ENCODE assay signal across 8 cellular contexts in genomic region chr3:30649572-30650310, GRCh38. TPM values are rescaled to one million over a fixed set of nuclear protein-coding genes. Genes with fewer than 3 reads are reported as not detected.
A peak's percentile ranks its signal among the peaks of the same experiment; 100 is the strongest.
DNase-seq lines count a peak whose midpoint lies in the region; ATAC-seq and TF ChIP-seq lines count a peak whose summit lies in the region.

No MANE protein-coding gene starts in this region.

- H3K36me3 ChIP-seq in gastrocnemius medialis (peaks cover 0 to 34% of the 10 kb centered on the region in 2 donors), thyroid gland (peaks cover 29 to 32% of the 10 kb centered on the region in 2 donors)

- H3K27me3 ChIP-seq in gastrocnemius medialis (no peaks in the 10 kb centered on the region), thyroid gland (no peaks in the 10 kb centered on the region)

- no peak for TF ChIP-seq CTCF in mesothelial cell of epicardium (IDR thresholded peaks at IDR 0.05; ENCODE audit: unreplicated experiment)
- TF ChIP-seq CTCF in gastrocnemius medialis (IDR thresholded peaks at IDR 0.05 in 4 of 5, conservative IDR thresholded peaks at IDR 0.05 in 1 of 5): no peak
- TF ChIP-seq CTCF in thyroid gland (IDR thresholded peaks at IDR 0.05): no peak

- CTCF ChIA-PET in activated CD4-positive, alpha-beta memory T cell treated with anti-CD3 and anti-CD28 coated beads, Interleukin-2, amount 10 ng/mL, durations not matched to agents 7 days and 5 days (lab: Charles Lee): interaction anchor here (1.3 kb wide), 1 partner anchor 14 kb away, joined by 3 read pairs; no protein-coding TSS in a partner anchor

- in situ Hi-C loops in gastrocnemius medialis (cut with MboI; ENCODE audit: low sequenced_read_pairs in 4 of 4): no loop called here

- intact Hi-C loops in gastrocnemius medialis (cut with DNase I; ENCODE audit: low total_unique reads): no loop called here
- intact Hi-C loops in thyroid gland (cut with DNase I): no loop called here

- POLR2A ChIA-PET in activated CD4-positive, alpha-beta memory T cell treated with anti-CD3 and anti-CD28 coated beads, Interleukin-2, amount 10 ng/mL, durations not matched to agents 7 days and 5 days (lab: Charles Lee): interaction anchor here (1.2 to 15.5 kb wide), 2 partner anchors 12 to 15 kb away, joined by 4 to 303 read pairs; no protein-coding TSS in a partner anchor

- no peak for TF ChIP-seq POLR2A in gastrocnemius medialis (IDR thresholded peaks at IDR 0.05)
- TF ChIP-seq POLR2A in thyroid gland (IDR thresholded peaks at IDR 0.05): no peak

- peak overlapping the region; percentile 41 for H3K27ac Mint-ChIP-seq in T-helper 2 cell treated with Interferon-gamma antibody and Interleukin-4, amounts not matched to agents 5 μg/mL and 100 μg/mL, for 36 hours
- peak overlapping the region; percentile 23 for H3K27ac Mint-ChIP-seq in activated CD4-positive, alpha-beta memory T cell treated with anti-CD3 and anti-CD28 coated beads, Interleukin-2, amount 10 ng/mL, durations not matched to agents 7 days and 5 days
- H3K27ac Mint-ChIP-seq in mesothelial cell of epicardium: peak overlapping the region; percentile 65

- no peak overlapping the region for H3K4me3 ChIP-seq in gastrocnemius medialis
- H3K4me3 ChIP-seq in thyroid gland (replicated peaks in 1 of 3): no peak overlapping the region

- peak; percentile 66 for ATAC-seq in HG03066 (IDR thresholded peaks at IDR 0.05; ENCODE audit: low read depth, unreplicated experiment)
- no peak for ATAC-seq in gastrocnemius medialis

- peaks cover 77% of the 10 kb centered on the region for H3K4me1 Mint-ChIP-seq in T-helper 2 cell treated with Interferon-gamma antibody and Interleukin-4, amounts not matched to agents 5 μg/mL and 100 μg/mL, for 36 hours (ENCODE audit: low read depth)
- H3K4me1 Mint-ChIP-seq in activated CD4-positive, alpha-beta memory T cell treated with anti-CD3 and anti-CD28 coated beads, Interleukin-2, amount 10 ng/mL, durations not matched to agents 7 days and 5 days: peaks cover 92% of the 10 kb centered on the region
- H3K4me1 Mint-ChIP-seq in mesothelial cell of epicardium: peaks cover 2% of the 10 kb centered on the region

- DNase-seq in T-helper 2 cell treated with Interferon-gamma antibody and Interleukin-4, amounts not matched to agents 5 μg/mL and 100 μg/mL, for 36 hours (ENCODE audit: low spot score): no peak
- DNase-seq in T-helper 2 cell (no peak), mesothelial cell of epicardium (ENCODE audit: low spot score in 2 of 2, unreplicated experiment in 2 of 2) (no peak), SW 1271 (lab: John Stamatoyannopoulos, UW) (no peak), gastrocnemius medialis (no peak), thyroid gland (no peak)
- no peak for DNase-seq in activated CD4-positive, alpha-beta memory T cell treated with anti-CD3 and anti-CD28 coated beads, Interleukin-2, amount 10 ng/mL, durations not matched to agents 7 days and 5 days

- H3K4me1 ChIP-seq in gastrocnemius medialis: no peaks in the 10 kb centered on the region
- peaks cover 3 to 6% of the 10 kb centered on the region in 2 donors for H3K4me1 ChIP-seq in thyroid gland

- H3K27ac ChIP-seq in gastrocnemius medialis (no peak overlapping the region), thyroid gland (no peak overlapping the region)

- no peaks in the 10 kb centered on the region for H3K9me3 Mint-ChIP-seq in T-helper 2 cell treated with Interferon-gamma antibody and Interleukin-4, amounts not matched to agents 5 μg/mL and 100 μg/mL, for 36 hours
- H3K9me3 Mint-ChIP-seq in activated CD4-positive, alpha-beta memory T cell treated with anti-CD3 and anti-CD28 coated beads, Interleukin-2, amount 10 ng/mL, durations not matched to agents 7 days and 5 days: no peaks in the 10 kb centered on the region
- peaks cover 5% of the 10 kb centered on the region for H3K9me3 Mint-ChIP-seq in mesothelial cell of epicardium

- H3K9me3 ChIP-seq in gastrocnemius medialis (no peaks in the 10 kb centered on the region), thyroid gland (no peaks in the 10 kb centered on the region)

- no peak overlapping the region for H3K4me3 Mint-ChIP-seq in T-helper 2 cell treated with Interferon-gamma antibody and Interleukin-4, amounts not matched to agents 5 μg/mL and 100 μg/mL, for 36 hours
- no peak overlapping the region for H3K4me3 Mint-ChIP-seq in activated CD4-positive, alpha-beta memory T cell treated with anti-CD3 and anti-CD28 coated beads, Interleukin-2, amount 10 ng/mL, durations not matched to agents 7 days and 5 days
- no peak overlapping the region for H3K4me3 Mint-ChIP-seq in mesothelial cell of epicardium

- H3K27me3 Mint-ChIP-seq in T-helper 2 cell treated with Interferon-gamma antibody and Interleukin-4, amounts not matched to agents 5 μg/mL and 100 μg/mL, for 36 hours (ENCODE audit: low read depth): no peaks in the 10 kb centered on the region
- no peaks in the 10 kb centered on the region for H3K27me3 Mint-ChIP-seq in activated CD4-positive, alpha-beta memory T cell treated with anti-CD3 and anti-CD28 coated beads, Interleukin-2, amount 10 ng/mL, durations not matched to agents 7 days and 5 days
- no peaks in the 10 kb centered on the region for H3K27me3 Mint-ChIP-seq in mesothelial cell of epicardium (ENCODE audit: low read depth)

- H3K36me3 Mint-ChIP-seq in T-helper 2 cell treated with Interferon-gamma antibody and Interleukin-4, amounts not matched to agents 5 μg/mL and 100 μg/mL, for 36 hours (ENCODE audit: low read depth): peaks cover 86% of the 10 kb centered on the region
- H3K36me3 Mint-ChIP-seq in activated CD4-positive, alpha-beta memory T cell treated with anti-CD3 and anti-CD28 coated beads, Interleukin-2, amount 10 ng/mL, durations not matched to agents 7 days and 5 days (ENCODE audit: low read depth): peaks cover 94% of the 10 kb centered on the region
- H3K36me3 Mint-ChIP-seq in mesothelial cell of epicardium: peaks cover 56% of the 10 kb centered on the region

- 82 to 87% methylated on average over 9 of the region's 9 CpGs for WGBS in thyroid gland, 2 donors

RNA-seq across cellular contexts. Expression of gene TGFBR2, which starts 43.3 kb away (rescaled TPM):
- total RNA-seq in activated CD4-positive, alpha-beta memory T cell treated with anti-CD3 and anti-CD28 coated beads, Interleukin-2, amount 10 ng/mL, durations not matched to agents 7 days and 5 days: 10 to 100 TPM; 60.1 to 60.8 TPM
- 14.6 to 15.8 TPM (median 15.6 TPM) in 3 replicates for total RNA-seq in mesothelial cell of epicardium
- total RNA-seq in gastrocnemius medialis: 10 to 100 TPM; 38.3 to 53.8 (median 47.2) TPM
- total RNA-seq in thyroid gland: 100 to 1,000 TPM; 120 to 418 (median 218) TPM
